8 cellular contexts compared by ENCODE assay signal in genomic region chrX:110665636-110666035, GRCh38.
DNase-seq lines count a peak whose midpoint lies in the region; ATAC-seq and TF ChIP-seq lines count a peak whose summit lies in the region.

No MANE protein-coding gene starts in this region.

- H3K4me2 ChIP-seq in DND-41 (ENCODE audit: insufficient read depth, low read length): no peak overlapping the region

- WGBS in testis, 2 donors: 0 to 28% methylated on average over 1 to 2 of the region's 2 CpGs

- H3K27me3 ChIP-seq in DND-41 (ENCODE audit: insufficient read depth, low read length, poor library complexity) (no peaks in the 10 kb centered on the region), WERI-Rb-1 (ENCODE audit: insufficient read depth, low read depth, severe bottlenecking) (peaks cover 42% of the 10 kb centered on the region), testis (no peaks in the 10 kb centered on the region)

- H3K4me1 ChIP-seq in DND-41 (ENCODE audit: insufficient read depth, low read length): no peaks in the 10 kb centered on the region
- no peaks in the 10 kb centered on the region for H3K4me1 ChIP-seq in testis

- H3K9me3 ChIP-seq in DND-41 (ENCODE audit: insufficient read depth, low read length, severe bottlenecking) (no peaks in the 10 kb centered on the region), WERI-Rb-1 (ENCODE audit: severe bottlenecking) (no peaks in the 10 kb centered on the region), testis (no peaks in the 10 kb centered on the region)

- peak; percentile 36 for DNase-seq in DND-41
- peak; percentile 2 for DNase-seq in HS-27A (ENCODE audit: low read depth)
- peak; percentile 57 for DNase-seq in WERI-Rb-1
- DNase-seq in left ventricle myocardium superior: no peak
- DNase-seq in testis: peak; percentile 25
- no peak for DNase-seq in central memory CD4-positive, alpha-beta T cell

- no peak for TF ChIP-seq POLR2A in testis (IDR thresholded peaks at IDR 0.05)

- ATAC-seq in DND-41 (ENCODE audit: insufficient read depth, low read depth) (peak; percentile 72; the same call in 2 of the 3 replicates), GM19324 (IDR thresholded peaks at IDR 0.05; ENCODE audit: low FRiP score, unreplicated experiment) (peak; percentile 68), left ventricle myocardium superior (peak; percentile 73), GM19035 (IDR thresholded peaks at IDR 0.05; ENCODE audit: unreplicated experiment) (no peak)

- no peaks in the 10 kb centered on the region for H3K79me2 ChIP-seq in DND-41 (ENCODE audit: insufficient read depth, low read length)

- TF ChIP-seq CTCF in DND-41 (IDR thresholded peaks at IDR 0.05; ENCODE audit: borderline replicate concordance, extremely low read depth, low read length, poor library complexity, severe bottlenecking) (peak; percentile 61), WERI-Rb-1 (IDR thresholded peaks at IDR 0.05; ENCODE audit: low read depth, low read length) (peak; percentile 69), testis (IDR thresholded peaks at IDR 0.05) (peak in 1 of 3 experiments; percentile 12)

- H3K36me3 ChIP-seq in DND-41 (ENCODE audit: insufficient read depth, low read length) (no peaks in the 10 kb centered on the region), WERI-Rb-1 (no peaks in the 10 kb centered on the region), testis (ENCODE audit: low read depth, missing control alignments) (no peaks in the 10 kb centered on the region)

- H3K4me3 ChIP-seq in DND-41 (ENCODE audit: low read depth in 1 of 2, low read length in 2 of 2) (no peak overlapping the region), WERI-Rb-1 (ENCODE audit: low read depth, low read length) (no peak overlapping the region), testis (no peak overlapping the region)

- intact Hi-C loops in left ventricle myocardium superior (cut with micrococcal nuclease) (no loop called here), testis (cut with DNase I; ENCODE audit: low total_unique reads) (no loop called here)

- H3K9ac ChIP-seq in DND-41 (ENCODE audit: low read depth, low read length): no peak overlapping the region

- H2AFZ ChIP-seq in DND-41 (ENCODE audit: low read depth, low read length): no peak overlapping the region

- H3K27ac ChIP-seq in DND-41 (ENCODE audit: low read length) (no peak overlapping the region), WERI-Rb-1 (no peak overlapping the region), testis (no peak overlapping the region)

- no peaks in the 10 kb centered on the region for H4K20me1 ChIP-seq in DND-41 (ENCODE audit: insufficient read depth, low read length)

Comparison
In these comparisons a context has a peak if more than half of its experiments do, and no peak if none do; other contexts are left out.
1. DNase-seq: peak in DND-41 (single experiment), HS-27A (single experiment), WERI-Rb-1 (single experiment) and testis (single experiment); none in left ventricle myocardium superior (single experiment) and central memory CD4-positive, alpha-beta T cell (single experiment).